1 cellular context compared by ENCODE assay signal in the genomic region with DNA sequence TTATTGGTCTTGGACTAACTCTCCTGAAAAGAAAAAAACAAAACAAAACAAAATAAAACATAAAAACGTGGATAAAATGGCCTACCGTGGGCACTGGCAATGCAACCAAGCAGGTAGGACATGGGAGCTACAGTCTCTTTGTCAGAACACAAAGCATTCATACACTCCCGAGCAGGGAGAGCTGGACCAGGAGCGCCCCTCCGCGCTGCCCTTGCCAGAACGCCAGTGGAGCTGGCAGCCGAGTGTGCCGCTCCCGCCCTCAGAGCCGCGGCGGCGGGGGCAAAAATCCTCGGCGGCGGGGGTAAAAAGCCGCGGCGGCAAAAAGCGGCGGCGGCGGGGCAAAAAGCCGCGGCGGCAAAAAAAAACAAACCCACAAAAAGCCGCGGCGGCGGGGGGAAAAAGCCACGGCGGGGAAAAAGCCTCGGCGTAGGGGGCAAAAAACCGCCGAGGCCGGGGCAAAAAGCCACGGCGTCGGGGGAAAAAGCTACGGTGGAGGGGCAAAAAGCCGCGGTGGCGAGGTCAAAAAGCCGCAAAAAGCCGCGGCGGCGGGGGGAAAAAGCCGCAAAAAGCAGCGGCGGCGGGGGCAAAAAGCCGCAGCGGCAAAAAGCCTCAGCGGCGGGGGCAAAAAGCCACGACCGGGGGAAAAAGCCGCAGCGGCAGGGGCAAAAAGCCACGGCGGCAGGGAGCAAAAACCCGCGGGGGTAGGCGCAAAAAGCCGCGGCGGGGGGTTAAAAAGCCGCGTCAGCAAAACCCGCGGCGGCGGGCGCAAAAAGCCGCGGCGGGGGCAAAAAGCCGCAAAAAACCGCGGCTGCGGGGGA.
TF ChIP-seq lines count a peak whose summit lies in the region.

No MANE protein-coding gene starts in this region.

TF ChIP-seq in GM23338, 12 proteins besides CTCF, POLR2A, EP300 and RAD21 (continued from another document):
- TF ChIP-seq, protein P1, sequence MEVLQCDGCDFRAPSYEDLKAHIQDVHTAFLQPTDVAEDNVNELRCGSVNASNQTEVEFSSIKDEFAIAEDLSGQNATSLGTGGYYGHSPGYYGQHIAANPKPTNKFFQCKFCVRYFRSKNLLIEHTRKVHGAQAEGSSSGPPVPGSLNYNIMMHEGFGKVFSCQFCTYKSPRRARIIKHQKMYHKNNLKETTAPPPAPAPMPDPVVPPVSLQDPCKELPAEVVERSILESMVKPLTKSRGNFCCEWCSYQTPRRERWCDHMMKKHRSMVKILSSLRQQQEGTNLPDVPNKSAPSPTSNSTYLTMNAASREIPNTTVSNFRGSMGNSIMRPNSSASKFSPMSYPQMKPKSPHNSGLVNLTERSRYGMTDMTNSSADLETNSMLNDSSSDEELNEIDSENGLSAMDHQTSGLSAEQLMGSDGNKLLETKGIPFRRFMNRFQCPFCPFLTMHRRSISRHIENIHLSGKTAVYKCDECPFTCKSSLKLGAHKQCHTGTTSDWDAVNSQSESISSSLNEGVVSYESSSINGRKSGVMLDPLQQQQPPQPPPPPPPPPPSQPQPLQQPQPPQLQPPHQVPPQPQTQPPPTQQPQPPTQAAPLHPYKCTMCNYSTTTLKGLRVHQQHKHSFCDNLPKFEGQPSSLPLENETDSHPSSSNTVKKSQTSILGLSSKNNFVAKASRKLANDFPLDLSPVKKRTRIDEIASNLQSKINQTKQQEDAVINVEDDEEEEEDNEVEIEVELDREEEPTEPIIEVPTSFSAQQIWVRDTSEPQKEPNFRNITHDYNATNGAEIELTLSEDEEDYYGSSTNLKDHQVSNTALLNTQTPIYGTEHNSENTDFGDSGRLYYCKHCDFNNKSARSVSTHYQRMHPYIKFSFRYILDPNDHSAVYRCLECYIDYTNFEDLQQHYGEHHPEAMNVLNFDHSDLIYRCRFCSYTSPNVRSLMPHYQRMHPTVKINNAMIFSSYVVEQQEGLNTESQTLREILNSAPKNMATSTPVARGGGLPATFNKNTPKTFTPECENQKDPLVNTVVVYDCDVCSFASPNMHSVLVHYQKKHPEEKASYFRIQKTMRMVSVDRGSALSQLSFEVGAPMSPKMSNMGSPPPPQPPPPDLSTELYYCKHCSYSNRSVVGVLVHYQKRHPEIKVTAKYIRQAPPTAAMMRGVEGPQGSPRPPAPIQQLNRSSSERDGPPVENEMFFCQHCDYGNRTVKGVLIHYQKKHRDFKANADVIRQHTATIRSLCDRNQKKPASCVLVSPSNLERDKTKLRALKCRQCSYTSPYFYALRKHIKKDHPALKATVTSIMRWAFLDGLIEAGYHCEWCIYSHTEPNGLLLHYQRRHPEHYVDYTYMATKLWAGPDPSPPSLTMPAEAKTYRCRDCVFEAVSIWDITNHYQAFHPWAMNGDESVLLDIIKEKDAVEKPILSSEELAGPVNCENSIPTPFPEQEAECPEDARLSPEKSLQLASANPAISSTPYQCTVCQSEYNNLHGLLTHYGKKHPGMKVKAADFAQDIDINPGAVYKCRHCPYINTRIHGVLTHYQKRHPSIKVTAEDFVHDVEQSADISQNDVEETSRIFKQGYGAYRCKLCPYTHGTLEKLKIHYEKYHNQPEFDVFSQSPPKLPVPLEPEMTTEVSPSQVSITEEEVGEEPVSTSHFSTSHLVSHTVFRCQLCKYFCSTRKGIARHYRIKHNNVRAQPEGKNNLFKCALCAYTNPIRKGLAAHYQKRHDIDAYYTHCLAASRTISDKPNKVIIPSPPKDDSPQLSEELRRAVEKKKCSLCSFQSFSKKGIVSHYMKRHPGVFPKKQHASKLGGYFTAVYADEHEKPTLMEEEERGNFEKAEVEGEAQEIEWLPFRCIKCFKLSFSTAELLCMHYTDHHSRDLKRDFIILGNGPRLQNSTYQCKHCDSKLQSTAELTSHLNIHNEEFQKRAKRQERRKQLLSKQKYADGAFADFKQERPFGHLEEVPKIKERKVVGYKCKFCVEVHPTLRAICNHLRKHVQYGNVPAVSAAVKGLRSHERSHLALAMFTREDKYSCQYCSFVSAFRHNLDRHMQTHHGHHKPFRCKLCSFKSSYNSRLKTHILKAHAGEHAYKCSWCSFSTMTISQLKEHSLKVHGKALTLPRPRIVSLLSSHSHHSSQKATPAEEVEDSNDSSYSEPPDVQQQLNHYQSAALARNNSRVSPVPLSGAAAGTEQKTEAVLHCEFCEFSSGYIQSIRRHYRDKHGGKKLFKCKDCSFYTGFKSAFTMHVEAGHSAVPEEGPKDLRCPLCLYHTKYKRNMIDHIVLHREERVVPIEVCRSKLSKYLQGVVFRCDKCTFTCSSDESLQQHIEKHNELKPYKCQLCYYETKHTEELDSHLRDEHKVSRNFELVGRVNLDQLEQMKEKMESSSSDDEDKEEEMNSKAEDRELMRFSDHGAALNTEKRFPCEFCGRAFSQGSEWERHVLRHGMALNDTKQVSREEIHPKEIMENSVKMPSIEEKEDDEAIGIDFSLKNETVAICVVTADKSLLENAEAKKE (CRISPR knock-in tag; IDR thresholded peaks at IDR 0.05): no peak
- TF ChIP-seq, protein P2, sequence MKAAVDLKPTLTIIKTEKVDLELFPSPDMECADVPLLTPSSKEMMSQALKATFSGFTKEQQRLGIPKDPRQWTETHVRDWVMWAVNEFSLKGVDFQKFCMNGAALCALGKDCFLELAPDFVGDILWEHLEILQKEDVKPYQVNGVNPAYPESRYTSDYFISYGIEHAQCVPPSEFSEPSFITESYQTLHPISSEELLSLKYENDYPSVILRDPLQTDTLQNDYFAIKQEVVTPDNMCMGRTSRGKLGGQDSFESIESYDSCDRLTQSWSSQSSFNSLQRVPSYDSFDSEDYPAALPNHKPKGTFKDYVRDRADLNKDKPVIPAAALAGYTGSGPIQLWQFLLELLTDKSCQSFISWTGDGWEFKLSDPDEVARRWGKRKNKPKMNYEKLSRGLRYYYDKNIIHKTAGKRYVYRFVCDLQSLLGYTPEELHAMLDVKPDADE (IDR thresholded peaks at IDR 0.05): no peak
- TF ChIP-seq JUNB (IDR thresholded peaks at IDR 0.05; ENCODE audit: unreplicated experiment): no peak
- TF ChIP-seq ZNF331 (CRISPR knock-in tag; IDR thresholded peaks at IDR 0.05; ENCODE audit: low read depth): no peak
- TF ChIP-seq CREB1 (CRISPR knock-in tag; IDR thresholded peaks at IDR 0.05; ENCODE audit: low read depth): no peak
- TF ChIP-seq POLR2AphosphoS5 (IDR thresholded peaks at IDR 0.05; ENCODE audit: low read depth): no peak
- no peak for TF ChIP-seq EZH2 (IDR thresholded peaks at IDR 0.05; ENCODE audit: low read depth, unreplicated experiment)
- TF ChIP-seq, protein P3, sequence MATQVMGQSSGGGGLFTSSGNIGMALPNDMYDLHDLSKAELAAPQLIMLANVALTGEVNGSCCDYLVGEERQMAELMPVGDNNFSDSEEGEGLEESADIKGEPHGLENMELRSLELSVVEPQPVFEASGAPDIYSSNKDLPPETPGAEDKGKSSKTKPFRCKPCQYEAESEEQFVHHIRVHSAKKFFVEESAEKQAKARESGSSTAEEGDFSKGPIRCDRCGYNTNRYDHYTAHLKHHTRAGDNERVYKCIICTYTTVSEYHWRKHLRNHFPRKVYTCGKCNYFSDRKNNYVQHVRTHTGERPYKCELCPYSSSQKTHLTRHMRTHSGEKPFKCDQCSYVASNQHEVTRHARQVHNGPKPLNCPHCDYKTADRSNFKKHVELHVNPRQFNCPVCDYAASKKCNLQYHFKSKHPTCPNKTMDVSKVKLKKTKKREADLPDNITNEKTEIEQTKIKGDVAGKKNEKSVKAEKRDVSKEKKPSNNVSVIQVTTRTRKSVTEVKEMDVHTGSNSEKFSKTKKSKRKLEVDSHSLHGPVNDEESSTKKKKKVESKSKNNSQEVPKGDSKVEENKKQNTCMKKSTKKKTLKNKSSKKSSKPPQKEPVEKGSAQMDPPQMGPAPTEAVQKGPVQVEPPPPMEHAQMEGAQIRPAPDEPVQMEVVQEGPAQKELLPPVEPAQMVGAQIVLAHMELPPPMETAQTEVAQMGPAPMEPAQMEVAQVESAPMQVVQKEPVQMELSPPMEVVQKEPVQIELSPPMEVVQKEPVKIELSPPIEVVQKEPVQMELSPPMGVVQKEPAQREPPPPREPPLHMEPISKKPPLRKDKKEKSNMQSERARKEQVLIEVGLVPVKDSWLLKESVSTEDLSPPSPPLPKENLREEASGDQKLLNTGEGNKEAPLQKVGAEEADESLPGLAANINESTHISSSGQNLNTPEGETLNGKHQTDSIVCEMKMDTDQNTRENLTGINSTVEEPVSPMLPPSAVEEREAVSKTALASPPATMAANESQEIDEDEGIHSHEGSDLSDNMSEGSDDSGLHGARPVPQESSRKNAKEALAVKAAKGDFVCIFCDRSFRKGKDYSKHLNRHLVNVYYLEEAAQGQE (IDR thresholded peaks at IDR 0.05; ENCODE audit: unreplicated experiment): no peak
- no peak for TF ChIP-seq STAT1 (IDR thresholded peaks at IDR 0.05; ENCODE audit: unreplicated experiment)
